In the genomic region with DNA sequence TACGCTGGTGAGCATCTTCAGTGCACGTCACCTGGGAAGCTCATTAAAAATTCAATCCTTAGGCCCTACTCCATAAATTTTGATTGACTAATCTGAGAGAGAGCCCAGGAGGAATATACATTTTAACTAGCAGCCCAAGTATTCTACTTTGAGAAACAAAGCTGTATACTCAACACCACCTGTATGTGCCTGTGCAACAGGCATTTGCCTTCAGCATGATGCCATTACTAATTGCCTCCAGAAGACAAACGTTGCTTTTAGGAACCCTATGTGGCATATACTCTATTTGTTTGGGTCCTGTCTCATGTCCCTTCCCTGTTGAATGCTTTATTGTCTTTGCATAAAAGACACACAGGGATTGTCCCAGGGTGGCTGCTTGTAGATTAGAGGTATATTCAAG, we compare ENCODE assay signal across 28 cellular contexts.
"Had no signal": no experiment of that assay in that cellular context is flagged by ENCODE, and none has a peak within 500 bp of the region (broad histone marks: within the 10 kb centered on the region; RNA-seq: fewer than 3 reads in every experiment).

No MANE protein-coding gene starts in this region.

- FAIRE-seq: endothelial cell of umbilical vein, kidney had no signal

- H3K27me3 ChIP-seq: dorsolateral prefrontal cortex, esophagus muscularis mucosa, foreskin keratinocyte, gastroesophageal sphincter, heart left ventricle, hepatocyte, ovary, sigmoid colon, testis, tibial artery had no signal

- DNase-seq: dorsolateral prefrontal cortex; effector CD4-positive, alpha-beta T cell; foreskin keratinocyte; heart left ventricle; kidney; midbrain; naive thymus-derived CD4-positive, alpha-beta T cell; nucleus accumbens; ovary; posterior cingulate gyrus; psoas muscle; right cardiac atrium; sigmoid colon; stimulated activated CD4-positive, alpha-beta T cell treated with anti-CD3 and anti-CD28 coated beads, Interleukin-2, amount 100 ng/mL, for 24 hours; stimulated activated CD4-positive, alpha-beta T cell treated with anti-CD3 and anti-CD28 coated beads, Interleukin-4, amount 100 ng/mL, for 24 hours; stimulated activated naive CD8-positive, alpha-beta T cell treated with anti-CD3 and anti-CD28 coated beads, Interleukin-15, Interleukin-2, amounts not matched to agents 100 U/mL and 50 U/mL, for 24 hours; substantia nigra; testis; tibial artery had no signal

- H3K9me3 Mint-ChIP-seq: memory B cell; naive thymus-derived CD4-positive, alpha-beta T cell; nephron; stimulated activated memory B cell treated with anti-CD40 and anti-IgM and Interleukin-4, amounts not matched to agents 10 μg/mL and 1 μg/mL and 100 μg/mL, for 72 hours; type B pancreatic cell had no signal

- H3K79me2 ChIP-seq: hepatocyte had no signal

- H2AFZ ChIP-seq: hepatocyte had no signal

- H3K36me3 ChIP-seq: ovary had no signal

- H3K27ac ChIP-seq: esophagus muscularis mucosa, foreskin keratinocyte, gastroesophageal sphincter, heart left ventricle, hepatocyte, ovary, psoas muscle, sigmoid colon, testis, tibial artery had no signal

- H3K9me3 ChIP-seq: esophagus muscularis mucosa, gastroesophageal sphincter, heart left ventricle, ovary, psoas muscle, sigmoid colon, testis, tibial artery had no signal

- H3K27me3 Mint-ChIP-seq: memory B cell; naive thymus-derived CD4-positive, alpha-beta T cell; stimulated activated memory B cell treated with anti-CD40 and anti-IgM and Interleukin-4, amounts not matched to agents 10 μg/mL and 1 μg/mL and 100 μg/mL, for 72 hours; type B pancreatic cell had no signal

- H3K4me3 ChIP-seq: dorsolateral prefrontal cortex, esophagus muscularis mucosa, gastroesophageal sphincter, heart left ventricle, hepatocyte, lung, ovary, psoas muscle, sigmoid colon, testis, tibial artery had no signal

- H3K4me3 Mint-ChIP-seq: memory B cell; nephron; stimulated activated memory B cell treated with anti-CD40 and anti-IgM and Interleukin-4, amounts not matched to agents 10 μg/mL and 1 μg/mL and 100 μg/mL, for 72 hours; type B pancreatic cell had no signal

- H3K4me1 ChIP-seq: foreskin keratinocyte, testis had no signal

- H3K27ac Mint-ChIP-seq: memory B cell; nephron; stimulated activated memory B cell treated with anti-CD40 and anti-IgM and Interleukin-4, amounts not matched to agents 10 μg/mL and 1 μg/mL and 100 μg/mL, for 72 hours; type B pancreatic cell had no signal

- H3K4me2 ChIP-seq: hepatocyte had no signal
